1 cellular context compared by ENCODE assay signal in genomic region chr3:151282921-151283320, GRCh38.
TF ChIP-seq lines count a peak whose summit lies in the region.

No MANE protein-coding gene starts in this region.

TF ChIP-seq in H1, 55 proteins besides CTCF, POLR2A, EP300 and RAD21:
- TF ChIP-seq KDM1A (IDR thresholded peaks at IDR 0.05; ENCODE audit: borderline replicate concordance, low read length) (no peak), NRF1 (IDR thresholded peaks at IDR 0.05; ENCODE audit: low read depth, low read length) (no peak), BCL11A (IDR thresholded peaks at IDR 0.05; ENCODE audit: low read depth in 2 of 2, low read length in 2 of 2) (no peak), EZH2 (IDR thresholded peaks at IDR 0.05; ENCODE audit: low read depth, low read length, severe bottlenecking) (no peak), JUND (IDR thresholded peaks at IDR 0.05; ENCODE audit: low read length) (no peak), TEAD4 (IDR thresholded peaks at IDR 0.05; ENCODE audit: low read depth, low read length) (no peak), HDAC6 (IDR thresholded peaks at IDR 0.05; ENCODE audit: low read depth, low read length) (no peak), KDM4A (IDR thresholded peaks at IDR 0.05; ENCODE audit: low read depth, low read length, severe bottlenecking) (no peak), MAX (IDR thresholded peaks at IDR 0.05) (no peak), TAF7 (optimal IDR thresholded peaks at IDR 0.05; ENCODE audit: borderline replicate concordance, low read depth, low read length) (no peak), TBP (IDR thresholded peaks at IDR 0.05; ENCODE audit: low read depth, low read length) (no peak), CTBP2 (IDR thresholded peaks at IDR 0.05; ENCODE audit: borderline replicate concordance, insufficient read depth, insufficient read length, low read length) (no peak), SRF (IDR thresholded peaks at IDR 0.05; ENCODE audit: low read depth, low read length) (no peak), E2F6 (IDR thresholded peaks at IDR 0.05) (no peak), TCF12 (IDR thresholded peaks at IDR 0.05; ENCODE audit: low read depth, low read length) (no peak), SP2 (IDR thresholded peaks at IDR 0.05; ENCODE audit: low read length) (no peak), JUN (IDR thresholded peaks at IDR 0.05; ENCODE audit: low read depth, low read length) (no peak), CHD1 (IDR thresholded peaks at IDR 0.05; ENCODE audit: low read depth, low read length) (no peak), RNF2 (IDR thresholded peaks at IDR 0.05; ENCODE audit: borderline replicate concordance, low read depth, low read length, missing control alignments, poor library complexity, severe bottlenecking) (no peak), KDM5A (IDR thresholded peaks at IDR 0.05; ENCODE audit: low read length) (no peak)
